Comparison of ENCODE assay signal across 15 cellular contexts in the genomic region with DNA sequence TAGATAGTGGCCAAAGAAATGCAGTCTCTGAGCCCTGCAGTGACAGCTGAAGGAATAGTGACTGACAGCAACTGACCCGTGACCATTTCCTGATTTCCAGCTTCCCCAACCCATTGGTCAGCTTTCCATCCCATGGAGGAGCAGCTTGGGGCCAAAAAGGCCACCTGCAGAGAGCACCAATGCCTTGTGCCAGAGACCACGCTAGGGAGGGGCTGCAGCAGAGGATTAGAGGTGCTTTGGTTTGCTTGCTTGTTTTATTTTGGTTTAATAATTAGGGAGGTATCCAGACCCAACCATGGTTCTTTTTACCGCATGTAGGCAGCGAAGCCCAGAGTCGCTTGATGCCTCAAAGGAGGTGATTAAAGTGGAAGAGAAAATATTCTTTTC.
A peak's percentile ranks its signal among the peaks of the same experiment; 100 is the strongest.
DNase-seq lines count a peak whose midpoint lies in the region; ATAC-seq and TF ChIP-seq lines count a peak whose summit lies in the region.
"Had no signal": no experiment of that assay in that cellular context is flagged by ENCODE, and none has a peak within 500 bp of the region (broad histone marks: within the 10 kb centered on the region; RNA-seq: fewer than 3 reads in every experiment).

No MANE protein-coding gene starts in this region.

- WGBS in sigmoid colon, 2 donors: 76 to 81% methylated on average over 5 of the region's 5 CpGs

- peak overlapping the region; percentile 9 for H3K27ac Mint-ChIP-seq in endothelial cell (ENCODE audit: unreplicated experiment)
- H3K27ac Mint-ChIP-seq: CD4-positive, CD25-positive, alpha-beta regulatory T cell had no signal

- peaks cover 0 to 5% (median 0%) of the 10 kb centered on the region in 4 donors for H3K4me1 ChIP-seq in sigmoid colon

- no peak overlapping the region for H3K4me3 Mint-ChIP-seq in endothelial cell (ENCODE audit: unreplicated experiment)
- H3K4me3 Mint-ChIP-seq: CD4-positive, CD25-positive, alpha-beta regulatory T cell had no signal

- TF ChIP-seq CTCF in endothelial cell (IDR thresholded peaks at IDR 0.05; ENCODE audit: unreplicated experiment) (no peak), sigmoid colon (IDR thresholded peaks at IDR 0.05) (no peak), GM20000 (IDR thresholded peaks at IDR 0.05; ENCODE audit: extremely low read depth, missing control alignments) (no peak)

- no peaks in the 10 kb centered on the region for H3K27me3 Mint-ChIP-seq in endothelial cell (ENCODE audit: unreplicated experiment)

- intact Hi-C loops in sigmoid colon (cut with DNase I): no loop called here

- no peaks in the 10 kb centered on the region for H3K9me3 Mint-ChIP-seq in endothelial cell (ENCODE audit: unreplicated experiment)
- H3K9me3 Mint-ChIP-seq: CD4-positive, CD25-positive, alpha-beta regulatory T cell had no signal

- no peak for TF ChIP-seq EP300 in sigmoid colon (IDR thresholded peaks at IDR 0.05)

- no peaks in the 10 kb centered on the region for H3K36me3 ChIP-seq in H7 (replicated peaks; ENCODE audit: control insufficient read depth, insufficient read depth, low read length)
- H3K36me3 ChIP-seq in sigmoid colon: no peaks in the 10 kb centered on the region

- H3K4me1 Mint-ChIP-seq in endothelial cell (ENCODE audit: unreplicated experiment): peaks cover 9% of the 10 kb centered on the region
- H3K4me1 Mint-ChIP-seq: CD4-positive, CD25-positive, alpha-beta regulatory T cell had no signal

- no peaks in the 10 kb centered on the region for H3K36me3 Mint-ChIP-seq in endothelial cell (ENCODE audit: low read depth, unreplicated experiment)
- H3K36me3 Mint-ChIP-seq: CD4-positive, CD25-positive, alpha-beta regulatory T cell had no signal

- H3K4me3 ChIP-seq in H7 (ENCODE audit: insufficient read depth, low read depth, low read length) (no peak overlapping the region), sigmoid colon (no peak overlapping the region)

- no peak overlapping the region for H3K27ac ChIP-seq in sigmoid colon

- peak; percentile 40 for DNase-seq in H7
- DNase-seq in M059J (ENCODE audit: low read depth): peak; percentile 11
- no peak for DNase-seq in endothelial cell (ENCODE audit: low spot score)
- DNase-seq in sigmoid colon: peak; percentile 6
- DNase-seq in GM20000 (ENCODE audit: low spot score): no peak
- DNase-seq: Caco-2; CD4-positive, CD25-positive, alpha-beta regulatory T cell; DMS153; HCEC 1CT; NCI-H187; NCI-H345; NCI-H526; OCI-M1 had no signal

- TF ChIP-seq POLR2A in sigmoid colon (IDR thresholded peaks at IDR 0.05): no peak

- ATAC-seq in HG02571 (IDR thresholded peaks at IDR 0.05; ENCODE audit: unreplicated experiment): no peak
- ATAC-seq in activated CD4-positive, CD25-positive, alpha-beta regulatory T cell treated with anti-CD3 and anti-CD28 coated beads, Interleukin-2, amount 50 U/mL, for 24 hours: no peak

- no peaks in the 10 kb centered on the region for H3K9me3 ChIP-seq in sigmoid colon
- H3K9me3 ChIP-seq: Caco-2 had no signal

- no peaks in the 10 kb centered on the region for H3K27me3 ChIP-seq in H7 (ENCODE audit: control insufficient read depth, insufficient read depth, low read length)
- H3K27me3 ChIP-seq in sigmoid colon: no peaks in the 10 kb centered on the region

Comparison
In these comparisons a context has a peak if more than half of its experiments do, and no peak if none do; other contexts are left out.
1. DNase-seq: peak in H7 (single experiment), M059J (single experiment) and sigmoid colon (single experiment); none in endothelial cell (single experiment) and GM20000 (single experiment).